In the genomic region with DNA sequence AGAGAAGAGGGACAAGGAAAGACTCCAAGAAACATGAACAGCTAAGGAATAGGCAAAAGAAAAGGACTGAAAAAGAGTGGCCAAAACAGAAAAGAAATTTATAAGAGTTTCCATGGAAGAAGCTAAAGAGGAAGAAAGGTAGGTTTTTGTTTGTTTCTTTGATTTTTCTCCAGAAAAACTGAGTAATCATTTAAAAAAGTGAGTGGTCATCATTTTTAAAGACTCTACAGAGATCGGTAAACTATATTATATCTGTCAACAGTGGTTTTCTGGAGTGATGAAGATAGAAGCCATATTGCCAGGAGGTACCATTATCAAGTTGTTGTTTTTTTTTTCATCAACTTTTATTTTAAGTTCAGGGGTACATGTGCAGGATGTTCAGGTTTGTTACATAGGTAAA, we compare ENCODE assay signal across 36 cellular contexts.
DNase-seq lines count a peak whose midpoint lies in the region; ATAC-seq, FAIRE-seq and TF ChIP-seq lines count a peak whose summit lies in the region.
"Had no signal": no experiment of that assay in that cellular context is flagged by ENCODE, and none has a peak within 500 bp of the region (broad histone marks: within the 10 kb centered on the region; RNA-seq: fewer than 3 reads in every experiment).

No MANE protein-coding gene starts in this region.

- H3K9me3 ChIP-seq in HepG2 (ENCODE audit: low read length) (no peaks in the 10 kb centered on the region), right lobe of liver (no peaks in the 10 kb centered on the region), A549 (peaks cover 4% of the 10 kb centered on the region; the same call in 1 of the 3 replicates), IMR-90 (ENCODE audit: control insufficient read depth, insufficient read depth, low read length) (no peaks in the 10 kb centered on the region), K562 (replicated peaks; ENCODE audit: control insufficient read depth, insufficient read depth, low read depth, low read length) (no peaks in the 10 kb centered on the region)
- H3K9me3 ChIP-seq: BE2C had no signal

- no peaks in the 10 kb centered on the region for H3K4me1 Mint-ChIP-seq in activated CD8-positive, alpha-beta memory T cell treated with anti-CD3 and anti-CD28 coated beads, Interleukin-2, amount 10 ng/mL, durations not matched to agents 7 days and 5 days
- H3K4me1 Mint-ChIP-seq: B cell; CD14-positive monocyte; CD4-positive, alpha-beta memory T cell; CD4-positive, CD25-positive, alpha-beta regulatory T cell; CD8-positive, alpha-beta memory T cell had no signal

- no peak for DNase-seq in HepG2 (ENCODE audit: low spot score)
- no peak for DNase-seq in right lobe of liver
- no peak for DNase-seq in A549 (ENCODE audit: low read depth in 1 of 2, low spot score in 1 of 2)
- DNase-seq in IMR-90, result no peak
- DNase-seq in K562 (ENCODE audit: extremely low read depth in 1 of 4, low spot score in 3 of 4), result no peak
- no peak for DNase-seq in inferior parietal cortex (ENCODE audit: extremely low spot score)
- no peak for DNase-seq in activated CD8-positive, alpha-beta memory T cell treated with anti-CD3 and anti-CD28 coated beads, Interleukin-2, amount 10 ng/mL, durations not matched to agents 7 days and 5 days
- DNase-seq: 8988T; ACHN; AML-193; BE2C; C1 segment of cervical spinal cord; Caco-2; Calu3; CD4-positive, alpha-beta memory T cell; CD4-positive, alpha-beta T cell; CD4-positive, CD25-positive, alpha-beta regulatory T cell; CD8-positive, alpha-beta memory T cell; CD8-positive, alpha-beta T cell; COR-L47; DMS 273 treated with DMSO at 0.1 percent for 48 hours; DMS153; DMS53; DMS79; DMS79 treated with DMSO at 0.1 percent for 48 hours; DND-41; EL had no signal

- H3K56ac ChIP-seq in IMR-90 (ENCODE audit: extremely low read depth, insufficient read depth, low read length), result no peak overlapping the region

- no peak overlapping the region for H3K4me2 ChIP-seq in HepG2 (ENCODE audit: low read depth, low read length)
- no peak overlapping the region for H3K4me2 ChIP-seq in A549
- no peak overlapping the region for H3K4me2 ChIP-seq in IMR-90 (ENCODE audit: low read depth, low read length)
- H3K4me2 ChIP-seq in K562 (ENCODE audit: insufficient read depth, low read length), result no peak overlapping the region
- H3K4me2 ChIP-seq: BLaER1; BLaER1 treated with 17β-estradiol and CSF1 and Interleukin-3, amounts not matched to agents 10 nM and 100 nM had no signal

- no peak overlapping the region for H2BK20ac ChIP-seq in IMR-90 (ENCODE audit: low read depth, low read length)

- H3K4ac ChIP-seq in IMR-90 (ENCODE audit: low read depth, low read length), result no peak overlapping the region

- H3K27ac ChIP-seq in HepG2 (ENCODE audit: extremely low read length, insufficient read depth, low read length) (no peak overlapping the region), right lobe of liver (no peak overlapping the region), A549 (no peak overlapping the region), IMR-90 (ENCODE audit: insufficient read depth, low read length) (no peak overlapping the region), K562 (ENCODE audit: extremely low read depth, low read depth, low read length) (no peak overlapping the region)
- H3K27ac ChIP-seq: 22Rv1; BLaER1; BLaER1 treated with 17β-estradiol and CSF1 and Interleukin-3, amounts not matched to agents 10 nM and 100 nM; C4-2B had no signal

- no peak for TF ChIP-seq POLR2A in HepG2 (IDR thresholded peaks at IDR 0.05; ENCODE audit: insufficient read depth in 1 of 2, low read depth in 2 of 2, low read length in 2 of 2)
- TF ChIP-seq POLR2A in right lobe of liver (IDR thresholded peaks at IDR 0.05), result no peak
- TF ChIP-seq POLR2A in A549 (IDR thresholded peaks at IDR 0.05; ENCODE audit: low read length), result no peak
- TF ChIP-seq POLR2A in IMR-90 (IDR thresholded peaks at IDR 0.05; ENCODE audit: low read depth, low read length), result no peak
- TF ChIP-seq POLR2A in K562 (conservative IDR thresholded peaks at IDR 0.05), result no peak

- H3K36me3 Mint-ChIP-seq in activated CD8-positive, alpha-beta memory T cell treated with anti-CD3 and anti-CD28 coated beads, Interleukin-2, amount 10 ng/mL, durations not matched to agents 7 days and 5 days, result no peaks in the 10 kb centered on the region
- H3K36me3 Mint-ChIP-seq: CD14-positive monocyte; CD4-positive, alpha-beta memory T cell; CD4-positive, CD25-positive, alpha-beta regulatory T cell; CD8-positive, alpha-beta memory T cell; CD8-positive, alpha-beta T cell had no signal

- FAIRE-seq in HepG2 (lab: Jason Lieb, UNC), result no peak
- FAIRE-seq in A549 (lab: Jason Lieb, UNC), result no peak
- FAIRE-seq in K562 (lab: Jason Lieb, UNC), result no peak
- FAIRE-seq: A204.1, D721Med had no signal

- no peak overlapping the region for H3K23ac ChIP-seq in IMR-90 (ENCODE audit: low read depth, low read length)

- H3K27me3 ChIP-seq in HepG2 (ENCODE audit: control insufficient read depth in 1 of 2, insufficient read depth in 2 of 2, low read length in 2 of 2) (no peaks in the 10 kb centered on the region), right lobe of liver (no peaks in the 10 kb centered on the region), IMR-90 (ENCODE audit: control insufficient read depth, insufficient read depth, low read length) (no peaks in the 10 kb centered on the region), K562 (ENCODE audit: control insufficient read depth in 2 of 2, insufficient read depth in 2 of 2, low read length in 2 of 2) (no peaks in the 10 kb centered on the region)
- H3K27me3 ChIP-seq: BE2C; BLaER1; BLaER1 treated with 17β-estradiol and CSF1 and Interleukin-3, amounts not matched to agents 10 nM and 100 nM had no signal

- intact Hi-C loops in HepG2 (cut with micrococcal nuclease; ENCODE audit: unreplicated experiment), result no loop called here
- intact Hi-C loops in right lobe of liver (cut with DNase I), result no loop called here
- intact Hi-C loops in IMR-90 (cut with micrococcal nuclease), result no loop called here
- intact Hi-C loops in K562 (cut with micrococcal nuclease), result no loop called here

- H3K4me3 ChIP-seq in HepG2 (replicated peaks in 1 of 3; ENCODE audit: insufficient read depth in 1 of 3, low read depth in 2 of 3, low read length in 3 of 3) (no peak overlapping the region), right lobe of liver (no peak overlapping the region), A549 (no peak overlapping the region), IMR-90 (ENCODE audit: insufficient read depth, low read depth, low read length) (no peak overlapping the region), K562 (no peak overlapping the region)
- H3K4me3 ChIP-seq: BLaER1; BLaER1 treated with 17β-estradiol and CSF1 and Interleukin-3, amounts not matched to agents 10 nM and 100 nM had no signal

- H3K27ac Mint-ChIP-seq in activated CD8-positive, alpha-beta memory T cell treated with anti-CD3 and anti-CD28 coated beads, Interleukin-2, amount 10 ng/mL, durations not matched to agents 7 days and 5 days, result no peak overlapping the region
- H3K27ac Mint-ChIP-seq: B cell; CD14-positive monocyte; CD4-positive, alpha-beta memory T cell; CD4-positive, alpha-beta T cell; CD4-positive, CD25-positive, alpha-beta regulatory T cell; CD8-positive, alpha-beta memory T cell; CD8-positive, alpha-beta T cell had no signal

- dilution Hi-C loops in IMR-90 (cut with HindIII; ENCODE audit: low sequenced_read_pairs, unreplicated experiment), result no loop called here

- no peaks in the 10 kb centered on the region for H3K36me3 ChIP-seq in HepG2 (replicated peaks in 1 of 2; ENCODE audit: control insufficient read depth in 1 of 2, insufficient read depth in 2 of 2, low read length in 2 of 2)
- H3K36me3 ChIP-seq in right lobe of liver, result no peaks in the 10 kb centered on the region
- H3K36me3 ChIP-seq in IMR-90 (ENCODE audit: control insufficient read depth, insufficient read depth, low read length), result no peaks in the 10 kb centered on the region
- H3K36me3 ChIP-seq in K562 (ENCODE audit: control insufficient read depth, insufficient read depth, low read length), result no peaks in the 10 kb centered on the region
- H3K36me3 ChIP-seq: BE2C; BLaER1; BLaER1 treated with 17β-estradiol and CSF1 and Interleukin-3, amounts not matched to agents 10 nM and 100 nM had no signal

- H3K18ac ChIP-seq in IMR-90 (ENCODE audit: low read depth, low read length), result no peak overlapping the region

- H2AK5ac ChIP-seq in IMR-90 (ENCODE audit: low read depth, low read length), result no peak overlapping the region

- TF ChIP-seq CTCF in HepG2 (CRISPR knock-in tag; IDR thresholded peaks at IDR 0.05), result no peak
- no peak for TF ChIP-seq CTCF in right lobe of liver (IDR thresholded peaks at IDR 0.05)
- no peak for TF ChIP-seq CTCF in A549 (IDR thresholded peaks at IDR 0.05)
- TF ChIP-seq CTCF in IMR-90 (conservative IDR thresholded peaks at IDR 0.05; ENCODE audit: low read depth, low read length), result no peak
- no peak for TF ChIP-seq CTCF in K562 (IDR thresholded peaks at IDR 0.05 in 2 of 3, conservative IDR thresholded peaks at IDR 0.05 in 1 of 3; ENCODE audit: insufficient read depth in 2 of 3, low read depth in 1 of 3, low read length in 3 of 3)

- H3K27me3 Mint-ChIP-seq in activated CD8-positive, alpha-beta memory T cell treated with anti-CD3 and anti-CD28 coated beads, Interleukin-2, amount 10 ng/mL, durations not matched to agents 7 days and 5 days, result no peaks in the 10 kb centered on the region
- H3K27me3 Mint-ChIP-seq: B cell; CD4-positive, alpha-beta T cell; CD4-positive, CD25-positive, alpha-beta regulatory T cell had no signal

- H3K9me1 ChIP-seq in IMR-90 (ENCODE audit: insufficient read depth, low read length) (no peaks in the 10 kb centered on the region), K562 (ENCODE audit: control insufficient read depth, insufficient read depth, low read length) (no peaks in the 10 kb centered on the region)

- H3K14ac ChIP-seq in IMR-90 (replicated peaks; ENCODE audit: low read depth, low read length), result no peak overlapping the region

- H3K79me2 ChIP-seq in HepG2 (ENCODE audit: insufficient read depth, low read length) (no peaks in the 10 kb centered on the region), K562 (ENCODE audit: control insufficient read depth, insufficient read depth, low read length) (no peaks in the 10 kb centered on the region)

- no peak overlapping the region for H2BK120ac ChIP-seq in IMR-90 (ENCODE audit: low read depth, low read length)

- TF ChIP-seq EP300 in HepG2 (IDR thresholded peaks at IDR 0.05; ENCODE audit: low read depth in 2 of 2, low read length in 2 of 2) (no peak), HepG2 (CRISPR knock-in tag; IDR thresholded peaks at IDR 0.05; ENCODE audit: borderline replicate concordance) (no peak), A549 (IDR thresholded peaks at IDR 0.05) (no peak), K562 (IDR thresholded peaks at IDR 0.05; ENCODE audit: low read length) (no peak)

- H4K20me1 ChIP-seq in HepG2 (ENCODE audit: insufficient read depth, low read length) (no peaks in the 10 kb centered on the region), IMR-90 (ENCODE audit: insufficient read depth, low read length) (no peaks in the 10 kb centered on the region), K562 (replicated peaks; ENCODE audit: control insufficient read depth, insufficient read depth, low read length) (no peaks in the 10 kb centered on the region)
- H4K20me1 ChIP-seq: BLaER1; BLaER1 treated with 17β-estradiol and CSF1 and Interleukin-3, amounts not matched to agents 10 nM and 100 nM had no signal

- WGBS in HepG2 (ENCODE audit: low lambda C conversion rate), result 65% methylated on average over 1 of the region's 1 CpG
- WGBS in right lobe of liver (ENCODE audit: insufficient coverage, low coverage, low lambda C conversion rate, missing lambda C conversion rate), result 94% methylated on average over 1 of the region's 1 CpG
- WGBS in A549 (ENCODE audit: missing lambda C conversion rate), result 71% methylated on average over 1 of the region's 1 CpG
- no CpG with 5 or more reads among the region's 1 CpG for WGBS in IMR-90 (ENCODE audit: extremely low coverage in 2 of 2, insufficient read length in 1 of 2), 2 experiments
- WGBS in K562 (ENCODE audit: insufficient coverage, low coverage, missing lambda C conversion rate), result 0% methylated on average over 1 of the region's 1 CpG

- no peaks in the 10 kb centered on the region for H3K79me1 ChIP-seq in IMR-90 (ENCODE audit: low read depth in 1 of 2, low read length in 2 of 2)

- no peak overlapping the region for H2BK5ac ChIP-seq in IMR-90 (ENCODE audit: low read depth, low read length, poor library complexity, severe bottlenecking)

- H3K9me3 Mint-ChIP-seq in activated CD8-positive, alpha-beta memory T cell treated with anti-CD3 and anti-CD28 coated beads, Interleukin-2, amount 10 ng/mL, durations not matched to agents 7 days and 5 days (ENCODE audit: low read depth), result peaks cover 2% of the 10 kb centered on the region

- H3K4me1 ChIP-seq in HepG2 (ENCODE audit: insufficient read depth, low read length) (no peaks in the 10 kb centered on the region), right lobe of liver (no peaks in the 10 kb centered on the region), A549 (no peaks in the 10 kb centered on the region), IMR-90 (ENCODE audit: control insufficient read depth, insufficient read depth, low read length) (no peaks in the 10 kb centered on the region), K562 (replicated peaks in 1 of 2; ENCODE audit: control insufficient read depth in 2 of 2, insufficient read depth in 2 of 2, low read length in 2 of 2) (no peaks in the 10 kb centered on the region)
- H3K4me1 ChIP-seq: BE2C; BLaER1; BLaER1 treated with 17β-estradiol and CSF1 and Interleukin-3, amounts not matched to agents 10 nM and 100 nM; Caco-2 had no signal

- H4K5ac ChIP-seq in IMR-90 (ENCODE audit: low read depth, low read length), result no peak overlapping the region

- no peak overlapping the region for H3K9ac ChIP-seq in HepG2 (ENCODE audit: insufficient read depth, low read depth, low read length)
- H3K9ac ChIP-seq in IMR-90 (ENCODE audit: low read depth, low read length), result no peak overlapping the region
- H3K9ac ChIP-seq in K562 (ENCODE audit: insufficient read depth in 1 of 2, low read depth in 2 of 2, low read length in 2 of 2), result no peak overlapping the region
- H3K9ac ChIP-seq: BLaER1; BLaER1 treated with 17β-estradiol and CSF1 and Interleukin-3, amounts not matched to agents 10 nM and 100 nM had no signal

- TF ChIP-seq RAD21 in HepG2 (CRISPR knock-in tag; IDR thresholded peaks at IDR 0.05), result no peak
- TF ChIP-seq RAD21 in A549 (conservative IDR thresholded peaks at IDR 0.05 in 1 of 2, IDR thresholded peaks at IDR 0.05 in 1 of 2), result no peak
- no peak for TF ChIP-seq RAD21 in IMR-90 (IDR thresholded peaks at IDR 0.05; ENCODE audit: low read length)
- no peak for TF ChIP-seq RAD21 in K562 (CRISPR knock-in tag; conservative IDR thresholded peaks at IDR 0.05 in 1 of 2, IDR thresholded peaks at IDR 0.05 in 1 of 2)

- BruUV-seq in HepG2 (replicated peaks; lab: Mats Ljungman, UMichigan) (no TSS peak), IMR-90 (replicated peaks; lab: Mats Ljungman, UMichigan) (no TSS peak), K562 (replicated peaks; lab: Mats Ljungman, UMichigan) (no TSS peak)

- no peak overlapping the region for H2AFZ ChIP-seq in HepG2 (ENCODE audit: low read length)
- no peak overlapping the region for H2AFZ ChIP-seq in IMR-90 (replicated peaks; ENCODE audit: low read length, poor library complexity)
- H2AFZ ChIP-seq in K562 (ENCODE audit: low read depth, low read length), result no peak overlapping the region

- no peak overlapping the region for H4K91ac ChIP-seq in IMR-90 (ENCODE audit: insufficient read depth, low read depth, low read length)

- H3K4me3 Mint-ChIP-seq in activated CD8-positive, alpha-beta memory T cell treated with anti-CD3 and anti-CD28 coated beads, Interleukin-2, amount 10 ng/mL, durations not matched to agents 7 days and 5 days, result no peak overlapping the region
- H3K4me3 Mint-ChIP-seq: B cell; CD14-positive monocyte; CD4-positive, alpha-beta memory T cell; CD4-positive, alpha-beta T cell; CD4-positive, CD25-positive, alpha-beta regulatory T cell; CD8-positive, alpha-beta memory T cell; CD8-positive, alpha-beta T cell had no signal

- no peak overlapping the region for H4K8ac ChIP-seq in IMR-90 (ENCODE audit: low read depth in 2 of 2, low read length in 2 of 2)

- CTCF ChIA-PET in HepG2 (lab: Yijun Ruan, JAX; ENCODE audit: low intra/inter-chr PET ratio, low total read pairs) (no interaction called here), A549 (lab: Yijun Ruan, JAX) (no interaction called here), IMR-90 (lab: Yijun Ruan, JAX) (interaction anchor here (0.6 kb wide), 1 partner anchor 8 kb away, joined by 3 read pairs; no protein-coding TSS in a partner anchor), K562 (lab: Yijun Ruan, JAX; ENCODE audit: low intra/inter-chr PET ratio) (no interaction called here)
- CTCF ChIA-PET in activated CD8-positive, alpha-beta memory T cell treated with anti-CD3 and anti-CD28 coated beads, Interleukin-2, amount 10 ng/mL, durations not matched to agents 7 days and 5 days (lab: Charles Lee), result no interaction called here

- no peak overlapping the region for H2BK15ac ChIP-seq in IMR-90 (ENCODE audit: low read depth, low read length)

- H2AK9ac ChIP-seq in IMR-90 (replicated peaks; ENCODE audit: low read depth, low read length, poor library complexity), result no peak overlapping the region

- in situ Hi-C loops in HepG2 (cut with HindIII; ENCODE audit: extremely low pct_ligation_motif_present, low pct_unique_long_range_greater_than_20kb), result no loop called here
- in situ Hi-C loops in IMR-90 (cut with MboI; ENCODE audit: low sequenced_read_pairs), result no loop called here
- in situ Hi-C loops in K562 (cut with MboI), result no loop called here

- POLR2A ChIA-PET in HepG2 (lab: Yijun Ruan, JAX) (no interaction called here), A549 (lab: Yijun Ruan, JAX) (no interaction called here), IMR-90 (lab: Charles Lee; ENCODE audit: unreplicated experiment) (interaction anchor here (0.6 kb wide), 1 partner anchor 543 kb away, joined by 5 read pairs; no protein-coding TSS in a partner anchor), K562 (lab: Yijun Ruan, JAX) (no interaction called here)

- no peak for ATAC-seq in HepG2
- ATAC-seq in right lobe of liver, result no peak
- no peak for ATAC-seq in A549
- no peak for ATAC-seq in IMR-90 (ENCODE audit: low read depth)
- ATAC-seq in K562, result no peak
- no peak for ATAC-seq in activated CD8-positive, alpha-beta memory T cell treated with anti-CD3 and anti-CD28 coated beads, Interleukin-2, amount 10 ng/mL, durations not matched to agents 7 days and 5 days
- ATAC-seq in HG02973 (IDR thresholded peaks at IDR 0.05; ENCODE audit: unreplicated experiment), result no peak
- ATAC-seq: CD8-positive, alpha-beta T cell had no signal
